In genomic region chr7:12257582-12257981, GRCh38 we compare ENCODE assay signal across 1 cellular context.
A peak's percentile ranks its signal among the peaks of the same experiment; 100 is the strongest.
TF ChIP-seq lines count a peak whose summit lies in the region.

No MANE protein-coding gene starts in this region.

TF ChIP-seq in K562, 482 proteins besides CTCF, POLR2A, EP300 and RAD21 (continued from another document):
- no peak for TF ChIP-seq FOS (IDR thresholded peaks at IDR 0.05; ENCODE audit: extremely low read depth, insufficient read length)
- peak in 1 of 2 experiments; percentile 78; a peak in 2 of 4 replicates for TF ChIP-seq ZNF318 (IDR thresholded peaks at IDR 0.05; ENCODE audit: borderline replicate concordance in 1 of 2, low read depth in 1 of 2)
- no peak for TF ChIP-seq MBD1 (CRISPR knock-in tag; IDR thresholded peaks at IDR 0.05)
- TF ChIP-seq MTA2 (IDR thresholded peaks at IDR 0.05; ENCODE audit: low read depth), result no peak
- peak; percentile 71; the same call in 1 of the 2 replicates for TF ChIP-seq ZBTB40 (IDR thresholded peaks at IDR 0.05)
- TF ChIP-seq ZBTB40 (CRISPR knock-in tag; IDR thresholded peaks at IDR 0.05), result no peak
- TF ChIP-seq CBX2 (IDR thresholded peaks at IDR 0.05; ENCODE audit: insufficient read depth, low read length, poor library complexity, severe bottlenecking), result no peak
